Comparison of ENCODE assay signal across 15 cellular contexts in the genomic region with DNA sequence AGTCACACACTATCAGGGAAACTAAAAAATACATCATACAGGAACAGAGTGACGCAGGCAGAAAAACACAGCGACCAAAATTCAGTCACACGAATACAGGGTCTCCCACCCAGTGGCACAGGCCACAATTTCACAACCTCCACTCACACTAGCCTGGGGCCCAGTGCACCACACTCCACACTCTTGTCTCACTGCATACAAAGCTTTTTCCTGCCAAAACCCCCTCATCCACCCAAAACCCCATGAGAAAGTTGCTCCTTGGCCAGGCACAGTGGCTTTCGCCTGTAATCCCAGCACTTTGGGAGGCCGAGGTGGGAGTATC. TPM values are rescaled to one million over a fixed set of nuclear protein-coding genes. Genes with fewer than 3 reads are reported as not detected.
DNase-seq lines count a peak whose midpoint lies in the region; ATAC-seq and TF ChIP-seq lines count a peak whose summit lies in the region.
"Had no signal": no experiment of that assay in that cellular context is flagged by ENCODE, and none has a peak within 500 bp of the region (broad histone marks: within the 10 kb centered on the region; RNA-seq: fewer than 3 reads in every experiment).

No MANE protein-coding gene starts in this region.

- in situ Hi-C loops in brain microvascular endothelial cell (cut with HindIII; ENCODE audit: low pct_ligation_motif_present, low sequenced_read_pairs): no loop called here

- peaks cover 38% of the 10 kb centered on the region for H3K27me3 ChIP-seq in CD4-positive, alpha-beta memory T cell (ENCODE audit: insufficient read depth, low read length)
- H3K27me3 ChIP-seq in tibial artery (peaks cover 0 to 47% of the 10 kb centered on the region in 2 donors), brain microvascular endothelial cell (replicated peaks) (peaks cover 4% of the 10 kb centered on the region)

- peak overlapping the region in 7 of 8 donors; percentile 41 to 74 (median 56) for H3K4me3 Mint-ChIP-seq in CD4-positive, alpha-beta memory T cell
- H3K4me3 Mint-ChIP-seq in HFFc6 (peak overlapping the region; percentile 76; the same call in 1 of the 2 replicates), nephron progenitor cell (peak overlapping the region; percentile 92)
- H3K4me3 Mint-ChIP-seq in effector memory CD8-positive, alpha-beta T cell: peak overlapping the region; percentile 72 to 77

- CTCF ChIA-PET in CD4-positive, alpha-beta memory T cell (lab: Charles Lee; ENCODE audit: partially characterized antibody): interaction anchor here (1.0 to 1.1 kb wide), 2 partner anchors 9 to 10 kb away, joined by 3 to 5 read pairs; no protein-coding TSS in a partner anchor

- intact Hi-C loops in CD4-positive, alpha-beta memory T cell (cut with micrococcal nuclease): no loop called here
- intact Hi-C loops in tibial artery (cut with DNase I; ENCODE audit: low total_unique reads): no loop called here

- H3K4me1 ChIP-seq in CD4-positive, alpha-beta memory T cell (ENCODE audit: insufficient read depth, low read length): peaks cover 40% of the 10 kb centered on the region
- peaks cover 0 to 26% (median 15%) of the 10 kb centered on the region in 4 donors for H3K4me1 ChIP-seq in tibial artery

- H3K27ac ChIP-seq in CD4-positive, alpha-beta memory T cell (ENCODE audit: low read depth, low read length): peak overlapping the region; percentile 21
- H3K27ac ChIP-seq in tibial artery: no peak overlapping the region
- H3K27ac ChIP-seq in brain microvascular endothelial cell: no peak overlapping the region
- H3K27ac ChIP-seq: ascending aorta, sigmoid colon had no signal

- peaks cover 0 to 2% of the 10 kb centered on the region in 2 donors for H3K36me3 Mint-ChIP-seq in CD4-positive, alpha-beta memory T cell
- H3K36me3 Mint-ChIP-seq in HFFc6 (ENCODE audit: low read depth): no peaks in the 10 kb centered on the region
- H3K36me3 Mint-ChIP-seq in effector memory CD8-positive, alpha-beta T cell (ENCODE audit: insufficient read depth): peaks cover 83% of the 10 kb centered on the region
- H3K36me3 Mint-ChIP-seq in nephron progenitor cell (ENCODE audit: low read depth): peaks cover 11% of the 10 kb centered on the region

- peak; percentile 74 for ATAC-seq in effector memory CD8-positive, alpha-beta T cell (replicated peaks)
- ATAC-seq: left ventricle myocardium superior had no signal

- no peaks in the 10 kb centered on the region for H3K9me3 ChIP-seq in CD4-positive, alpha-beta memory T cell (ENCODE audit: control insufficient read depth in 1 of 2, low read length in 2 of 2)
- H3K9me3 ChIP-seq in tibial artery: no peaks in the 10 kb centered on the region
- H3K9me3 ChIP-seq: ascending aorta, sigmoid colon had no signal

- H3K9me3 Mint-ChIP-seq in CD4-positive, alpha-beta memory T cell: no peaks in the 10 kb centered on the region
- H3K9me3 Mint-ChIP-seq in HFFc6: no peaks in the 10 kb centered on the region
- H3K9me3 Mint-ChIP-seq in effector memory CD8-positive, alpha-beta T cell: no peaks in the 10 kb centered on the region
- no peaks in the 10 kb centered on the region for H3K9me3 Mint-ChIP-seq in nephron progenitor cell

- no peak for TF ChIP-seq CTCF in HFFc6 (IDR thresholded peaks at IDR 0.05)
- no peak for TF ChIP-seq CTCF in nephron progenitor cell (IDR thresholded peaks at IDR 0.05)
- TF ChIP-seq CTCF in tibial artery (IDR thresholded peaks at IDR 0.05): no peak
- TF ChIP-seq CTCF in brain microvascular endothelial cell (IDR thresholded peaks at IDR 0.05; ENCODE audit: low read depth, low read length, missing control alignments): no peak

- no peak overlapping the region for H3K4me3 ChIP-seq in CD4-positive, alpha-beta memory T cell (ENCODE audit: low read length in 2 of 2)
- H3K4me3 ChIP-seq in tibial artery (no peak overlapping the region), brain microvascular endothelial cell (ENCODE audit: low read depth, low read length) (no peak overlapping the region)
- H3K4me3 ChIP-seq: sigmoid colon had no signal

- POLR2A ChIA-PET in CD4-positive, alpha-beta memory T cell (lab: Charles Lee; ENCODE audit: partially characterized antibody): interaction anchor here (0.8 kb wide), 1 partner anchor 110 kb away, joined by 4 read pairs; no protein-coding TSS in a partner anchor

- H3K27me3 Mint-ChIP-seq in CD4-positive, alpha-beta memory T cell: peaks cover 41 to 42% of the 10 kb centered on the region in 2 donors
- H3K27me3 Mint-ChIP-seq in HFFc6 (ENCODE audit: insufficient read depth) (peaks cover 4% of the 10 kb centered on the region; the same call in 1 of the 2 replicates), nephron progenitor cell (ENCODE audit: low read depth, poor library complexity) (peaks cover 50% of the 10 kb centered on the region)
- H3K27me3 Mint-ChIP-seq in effector memory CD8-positive, alpha-beta T cell: peaks cover 0 to 9% of the 10 kb centered on the region in 2 donors

- DNase-seq in CD4-positive, alpha-beta memory T cell: peak in 1 of 5 donors; percentile 26
- DNase-seq in HFFc6: no peak
- peak; percentile 71 to 76 (median 75) for DNase-seq in effector memory CD8-positive, alpha-beta T cell
- no peak for DNase-seq in nephron progenitor cell
- no peak for DNase-seq in tibial artery
- no peak for DNase-seq in brain microvascular endothelial cell
- DNase-seq in activated CD4-positive, alpha-beta T cell treated with anti-CD3 and anti-CD28 coated beads, Interleukin-2, amount 50 U/mL, for 4 hours: no peak
- DNase-seq: left ventricle myocardium superior, NCI-H1048, RPMI8226, sigmoid colon had no signal

- H3K36me3 ChIP-seq in CD4-positive, alpha-beta memory T cell (ENCODE audit: insufficient read depth, low read length): no peaks in the 10 kb centered on the region
- H3K36me3 ChIP-seq in tibial artery: no peaks in the 10 kb centered on the region
- H3K36me3 ChIP-seq in brain microvascular endothelial cell (replicated peaks): no peaks in the 10 kb centered on the region
- H3K36me3 ChIP-seq: ascending aorta, sigmoid colon had no signal

- H3K27ac Mint-ChIP-seq in CD4-positive, alpha-beta memory T cell: peak overlapping the region in 5 of 7 donors; percentile 1 to 48 (median 18)
- H3K27ac Mint-ChIP-seq in HFFc6 (no peak overlapping the region), nephron progenitor cell (no peak overlapping the region)
- H3K27ac Mint-ChIP-seq in effector memory CD8-positive, alpha-beta T cell: peak overlapping the region; percentile 89 to 91

- peaks cover 18 to 51% (median 32%) of the 10 kb centered on the region in 4 donors for H3K4me1 Mint-ChIP-seq in CD4-positive, alpha-beta memory T cell
- H3K4me1 Mint-ChIP-seq in HFFc6 (ENCODE audit: low read depth) (peaks cover 32% of the 10 kb centered on the region), nephron progenitor cell (peaks cover 41% of the 10 kb centered on the region)
- peaks cover 47 to 56% of the 10 kb centered on the region in 2 donors for H3K4me1 Mint-ChIP-seq in effector memory CD8-positive, alpha-beta T cell (ENCODE audit: low read depth in 2 of 2)

RNA-seq across cellular contexts. Expression of a gene that starts 1.2 kb away (rescaled TPM):
- 1 to 10 TPM; 1.6 to 1.9 TPM for total RNA-seq in CD4-positive, alpha-beta memory T cell
- 1 to 10 TPM; 1.3 to 3.1 TPM for polyA plus RNA-seq in CD4-positive, alpha-beta memory T cell
- total RNA-seq in HFFc6 (2021; fragmentation: NEBNext Ultra II Directional; extraction: Animal tissue kit (Norgen Biotek cat#: 25700)): 1 to 10 TPM; 1.9 to 2.6 (median 2.4) TPM
- total RNA-seq: dermis microvascular lymphatic vessel endothelial cell; left ventricle myocardium superior; sigmoid colon; T-helper 1 cell treated with Interleukin-12 subunit alpha and Interleukin-12 subunit beta and Interleukin-4 antibody, amounts not matched to agents 30 ng/mL and 1 ng/mL, for 36 hours had no signal
- polyA plus RNA-seq: neural cell had no signal

RNA-seq across cellular contexts. Expression of a gene that starts 12.9 kb away (rescaled TPM):
- total RNA-seq in CD4-positive, alpha-beta memory T cell: 10 to 100 TPM; 49.2 to 60.1 TPM
- 10 to 100 TPM; 35.7 to 55.0 TPM for polyA plus RNA-seq in CD4-positive, alpha-beta memory T cell
- 10 to 100 TPM; 58.9 to 77.1 (median 67.2) TPM for total RNA-seq in HFFc6 (2021; fragmentation: NEBNext Ultra II Directional; extraction: Animal tissue kit (Norgen Biotek cat#: 25700))

RNA-seq across cellular contexts. Expression of a gene that starts 27.7 kb away (rescaled TPM):
- total RNA-seq in CD4-positive, alpha-beta memory T cell: 10 to 100 TPM; 51.5 to 58.6 TPM
- polyA plus RNA-seq in CD4-positive, alpha-beta memory T cell: 10 to 100 TPM in 1 of 2 donors, 1 to 10 TPM in 1; 9.3 to 22.1 TPM
- 10 to 100 TPM; 19.4 to 24.5 (median 22.5) TPM for total RNA-seq in HFFc6 (2021; fragmentation: NEBNext Ultra II Directional; extraction: Animal tissue kit (Norgen Biotek cat#: 25700))

RNA-seq across cellular contexts. Expression of a gene that starts 49.8 kb away (rescaled TPM):
- 10 to 100 TPM; 72.7 to 73.0 TPM for total RNA-seq in CD4-positive, alpha-beta memory T cell
- 10 to 100 TPM in 1 of 2 donors, 1 to 10 TPM in 1; 3.2 to 36.3 TPM for polyA plus RNA-seq in CD4-positive, alpha-beta memory T cell
- 10 to 100 TPM; 12.8 to 20.2 (median 17.5) TPM for total RNA-seq in HFFc6 (2021; fragmentation: NEBNext Ultra II Directional; extraction: Animal tissue kit (Norgen Biotek cat#: 25700))

RNA-seq across cellular contexts. Expression of a gene that starts 52.8 kb away (rescaled TPM):
- 10 to 100 TPM; 25.6 to 29.2 TPM for total RNA-seq in CD4-positive, alpha-beta memory T cell
- 100 to 1,000 TPM; 130 to 159 TPM for polyA plus RNA-seq in CD4-positive, alpha-beta memory T cell
- 10 to 100 TPM in 5 of 6 experiments, 1 to 10 TPM in 1; 8.0 to 14.7 (median 13.2) TPM for total RNA-seq in HFFc6 (2021; fragmentation: NEBNext Ultra II Directional; extraction: Animal tissue kit (Norgen Biotek cat#: 25700))

Comparison
In these comparisons a context has a peak if more than half of its experiments do, and no peak if none do; other contexts are left out.
1. DNase-seq: peak in effector memory CD8-positive, alpha-beta T cell (3 of 3); none in HFFc6 (single experiment), nephron progenitor cell (single experiment), tibial artery (0 of 2), brain microvascular endothelial cell (single experiment) and activated CD4-positive, alpha-beta T cell treated with anti-CD3 and anti-CD28 coated beads, Interleukin-2, amount 50 U/mL, for 4 hours (0 of 2).
2. H3K27ac Mint-ChIP-seq: peak in CD4-positive, alpha-beta memory T cell (5 of 7) and effector memory CD8-positive, alpha-beta T cell (2 of 2); none in HFFc6 (single experiment) and nephron progenitor cell (single experiment).
3. Peak in every context shown above with its lines, with median percentiles within 50 percentile points of each other: H3K4me3 Mint-ChIP-seq.